In genomic region chr15:72202801-72203506, GRCh38 we compare ENCODE assay signal across 2 cellular contexts.
TF ChIP-seq lines count a peak whose summit lies in the region.

No MANE protein-coding gene starts in this region.

TF ChIP-seq in SK-N-SH, 30 proteins besides CTCF, POLR2A, EP300 and RAD21 (continued from another document):
- TF ChIP-seq RCOR1 (IDR thresholded peaks at IDR 0.05; ENCODE audit: low read length) (no peak), TCF12 (IDR thresholded peaks at IDR 0.05) (no peak), MAX (IDR thresholded peaks at IDR 0.05; ENCODE audit: low read depth) (no peak)
TF ChIP-seq in SK-N-SH: peak in this region for 0.

TF ChIP-seq in SK-N-SH treated with all-trans-retinoic acid at 6 μM for 48 hours, 23 proteins besides CTCF, POLR2A, EP300 and RAD21 (continued from another document):
- TF ChIP-seq TSHZ2 (CRISPR knock-in tag; IDR thresholded peaks at IDR 0.05) (no peak), ZC3H10 (CRISPR knock-in tag; IDR thresholded peaks at IDR 0.05) (no peak), BACH2 (CRISPR knock-in tag; IDR thresholded peaks at IDR 0.05; ENCODE audit: borderline replicate concordance) (no peak), POU6F1 (CRISPR knock-in tag; IDR thresholded peaks at IDR 0.05; ENCODE audit: borderline replicate concordance, low read depth) (no peak), RARB (CRISPR knock-in tag; IDR thresholded peaks at IDR 0.05) (no peak), OSR1 (CRISPR knock-in tag; IDR thresholded peaks at IDR 0.05) (no peak)
